ENCODE assay signal across 7 cellular contexts in the genomic region with DNA sequence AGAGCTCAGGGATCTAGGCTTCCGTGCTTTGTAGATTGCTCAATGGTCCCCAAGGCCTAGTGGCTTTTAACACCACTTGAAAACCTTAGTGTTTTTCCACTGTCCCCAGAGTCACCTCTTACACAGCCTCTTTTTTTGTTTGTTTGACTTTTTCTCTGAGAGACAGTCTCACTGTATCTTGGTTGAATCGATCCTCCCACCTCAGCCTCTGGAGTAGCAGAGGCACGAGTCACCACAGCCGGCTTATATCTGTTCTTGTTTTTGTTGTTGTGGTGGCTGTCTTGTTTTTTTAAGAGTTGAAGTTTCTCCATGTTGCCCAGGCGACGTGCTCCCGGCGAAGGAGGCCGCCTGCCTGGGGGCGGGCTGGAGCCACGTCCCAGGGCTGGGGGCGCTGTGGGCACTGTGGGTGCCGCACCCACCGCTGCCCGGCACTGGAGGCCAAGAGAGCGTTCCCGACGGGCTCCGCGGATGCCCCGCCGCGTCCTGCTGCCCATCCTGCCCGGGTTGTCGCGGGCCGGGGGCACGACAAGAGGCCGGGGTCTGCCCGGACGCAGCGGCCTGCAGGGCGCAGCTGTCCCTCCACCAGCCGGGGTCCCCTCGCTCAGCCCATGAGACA. TPM values are rescaled to one million over a fixed set of nuclear protein-coding genes. Genes with fewer than 3 reads are reported as not detected.
"Had no signal": no experiment of that assay in that cellular context is flagged by ENCODE, and none has a peak within 500 bp of the region (broad histone marks: within the 10 kb centered on the region; RNA-seq: fewer than 3 reads in every experiment).

No MANE protein-coding gene starts in this region.

RNA-seq across cellular contexts. Expression of gene RNU1-4, which starts 8.4 kb away (rescaled TPM):
- polyA plus RNA-seq: cardiac muscle cell, fibroblast of lung, heart right ventricle, lung, pancreas, sigmoid colon, stomach had no signal
